ENCODE assay signal across 9 cellular contexts in genomic region chr16:54911079-54911478, GRCh38. TPM values are rescaled to one million over a fixed set of nuclear protein-coding genes. Genes with fewer than 3 reads are reported as not detected.
"Had no signal": no experiment of that assay in that cellular context is flagged by ENCODE, and none has a peak within 500 bp of the region (broad histone marks: within the 10 kb centered on the region; RNA-seq: fewer than 3 reads in every experiment).

No MANE protein-coding gene starts in this region.

- H3K4me3 ChIP-seq: GM23338, K562 had no signal

- H3K4me2 ChIP-seq: GM23338 had no signal

- DNase-seq: H9, HCEC 1CT, IMR-90, KG1 had no signal

- H2AFZ ChIP-seq: GM23338 had no signal

- FAIRE-seq: H1, H54, HTR-8/SVneo, K562 had no signal

- ATAC-seq: GM23338, K562 had no signal

RNA-seq across cellular contexts. Expression of gene IRX5, which starts 19.6 kb away (rescaled TPM):
- polyA plus RNA-seq: IMR-90 had no signal
